In genomic region chr3:96233679-96234078, GRCh38 we compare ENCODE assay signal across 27 cellular contexts.
"Had no signal": no experiment of that assay in that cellular context is flagged by ENCODE, and none has a peak within 500 bp of the region (broad histone marks: within the 10 kb centered on the region; RNA-seq: fewer than 3 reads in every experiment).

No MANE protein-coding gene starts in this region.

- H3K36me3 ChIP-seq: left lung, lower lobe of right lung, neural progenitor cell, neutrophil, right atrium auricular region, stomach, thyroid gland, transverse colon, upper lobe of left lung, vagina had no signal

- ATAC-seq: left colon; left lung; lower lobe of right lung; natural killer cell; sciatic nerve; stimulated activated naive B cell treated with anti-CD40 and anti-IgM and Interleukin-4, amounts not matched to agents 10 μg/mL and 1 μg/mL and 100 μg/mL, for 72 hours; stimulated activated naive CD8-positive, alpha-beta T cell treated with anti-CD3 and anti-CD28 coated beads, Interleukin-15, Interleukin-2, amounts not matched to agents 100 U/mL and 50 U/mL, for 24 hours had no signal

- H3K27ac ChIP-seq: left lung, lower lobe of right lung, neural progenitor cell, neutrophil, right atrium auricular region, skin epidermis, stomach, testis, thyroid gland, transverse colon, upper lobe of left lung, vagina had no signal

- FAIRE-seq: keratinocyte had no signal

- H3K9me3 ChIP-seq: lower lobe of right lung, neutrophil, right atrium auricular region, stomach, testis, thyroid gland, transverse colon, upper lobe of left lung, vagina had no signal

- H3K4me3 ChIP-seq: left lung, lower lobe of right lung, neural progenitor cell, right atrium auricular region, skin epidermis, stomach, testis, thyroid gland, transverse colon, upper lobe of left lung, vagina had no signal

- DNase-seq: left colon; left lung; lower lobe of right lung; mammary epithelial cell; mesendoderm; naive B cell; natural killer cell; nephron progenitor cell; occipital lobe; stimulated activated CD4-positive, alpha-beta T cell treated with anti-CD3 and anti-CD28 coated beads, Interleukin-12 subunit alpha, Interleukin-12 subunit beta, amount 100 ng/mL, for 4 hours; stimulated activated CD4-positive, alpha-beta T cell treated with anti-CD3 and anti-CD28 coated beads, Interleukin-15, amount 100 ng/mL, for 24 hours; stimulated activated CD4-positive, alpha-beta T cell treated with anti-CD3 and anti-CD28 coated beads, Interleukin-2, amount 100 ng/mL, for 24 hours; stimulated activated CD4-positive, alpha-beta T cell treated with anti-CD3 and anti-CD28 coated beads, Interleukin-4, amount 100 ng/mL, for 1 hour; stimulated activated naive B cell treated with anti-CD40 and anti-IgM and Interleukin-4, amounts not matched to agents 10 μg/mL and 1 μg/mL and 100 μg/mL, for 72 hours; stimulated activated naive CD8-positive, alpha-beta T cell treated with anti-CD3 and anti-CD28 coated beads, Interleukin-15, Interleukin-2, amounts not matched to agents 100 U/mL and 50 U/mL, for 24 hours; stomach; testis; thyroid gland; transverse colon; upper lobe of left lung had no signal

- H3K9ac ChIP-seq: neural progenitor cell had no signal

- H3K4me2 ChIP-seq: neural progenitor cell had no signal

- H3K4me1 ChIP-seq: left lung, lower lobe of right lung, neural progenitor cell, right atrium auricular region, stomach, testis, thyroid gland, transverse colon, upper lobe of left lung, vagina had no signal

- H2AFZ ChIP-seq: neural progenitor cell had no signal

- H3K27me3 ChIP-seq: left lung, neural progenitor cell, neutrophil, right atrium auricular region, stomach, testis, thyroid gland, transverse colon, upper lobe of left lung, vagina had no signal
